ENCODE assay signal across 10 cellular contexts in the genomic region with DNA sequence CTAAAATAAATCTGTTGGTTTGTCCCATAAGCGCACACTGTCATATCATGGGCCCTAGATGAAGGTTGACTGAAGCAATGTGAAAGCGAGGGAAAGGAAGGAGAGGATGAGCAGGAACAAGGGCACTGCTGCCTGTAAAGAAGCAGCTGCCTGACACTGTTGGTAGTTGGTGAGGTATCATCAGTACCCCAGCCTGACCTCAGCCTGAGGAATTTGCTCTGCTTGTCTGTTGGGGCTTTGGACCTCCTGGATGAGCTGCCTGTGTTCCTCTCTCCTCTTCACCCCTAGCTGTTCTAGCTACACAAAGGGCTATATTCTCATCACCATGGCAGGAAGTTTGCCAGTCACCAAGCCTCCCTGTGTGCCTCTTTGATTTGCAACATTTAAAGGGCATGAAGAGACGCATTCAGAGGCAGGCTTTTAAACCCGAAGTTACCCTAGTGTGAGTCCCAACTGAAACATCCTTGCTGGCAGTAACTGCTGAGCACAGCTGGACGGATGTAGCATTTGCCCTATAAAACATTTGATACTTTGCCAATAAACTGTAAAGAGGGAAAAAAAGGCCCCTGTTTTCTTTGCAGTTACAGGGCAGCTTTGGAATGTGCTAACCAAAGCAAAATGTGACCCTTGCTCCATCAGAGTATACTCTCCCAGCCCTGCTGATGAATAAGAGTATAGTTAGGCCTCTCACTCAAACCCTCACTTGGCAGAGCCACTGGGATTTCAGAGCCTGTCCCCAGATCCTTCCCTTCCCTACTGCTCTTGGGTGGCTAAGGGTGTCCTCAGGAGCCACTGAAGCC. TPM values are rescaled to one million over a fixed set of nuclear protein-coding genes. Genes with fewer than 3 reads are reported as not detected.
DNase-seq lines count a peak whose midpoint lies in the region; ATAC-seq, FAIRE-seq and TF ChIP-seq lines count a peak whose summit lies in the region.
"Had no signal": no experiment of that assay in that cellular context is flagged by ENCODE, and none has a peak within 500 bp of the region (broad histone marks: within the 10 kb centered on the region; RNA-seq: fewer than 3 reads in every experiment).

No MANE protein-coding gene starts in this region.

- TF ChIP-seq CTCF in bronchial epithelial cell (IDR thresholded peaks at IDR 0.05; ENCODE audit: insufficient read depth, low read length, severe bottlenecking) (no peak), right lobe of liver (IDR thresholded peaks at IDR 0.05) (no peak), suprapubic skin (IDR thresholded peaks at IDR 0.05) (no peak)

- no peak overlapping the region for H3K27ac ChIP-seq in right lobe of liver
- peak overlapping the region; percentile 13 for H3K27ac ChIP-seq in suprapubic skin
- H3K27ac ChIP-seq: neutrophil had no signal

- intact Hi-C loops in right lobe of liver (cut with DNase I), result no loop called here

- no peak overlapping the region for H3K4me3 ChIP-seq in bronchial epithelial cell (ENCODE audit: low read depth, low read length)
- H3K4me3 ChIP-seq in right lobe of liver, result no peak overlapping the region
- no peak overlapping the region for H3K4me3 ChIP-seq in suprapubic skin
- H3K4me3 ChIP-seq in HAP-1, result no peak overlapping the region

- no peaks in the 10 kb centered on the region for H3K4me1 ChIP-seq in right lobe of liver
- peaks cover 5% of the 10 kb centered on the region for H3K4me1 ChIP-seq in suprapubic skin
- H3K4me1 ChIP-seq in HAP-1, result no peaks in the 10 kb centered on the region

- 52% methylated on average over 4 of the region's 5 CpGs for WGBS in right lobe of liver (ENCODE audit: insufficient coverage, low coverage, low lambda C conversion rate, missing lambda C conversion rate)
- WGBS in suprapubic skin, result 45% methylated on average over 5 of the region's 5 CpGs

- no peaks in the 10 kb centered on the region for H3K9me3 ChIP-seq in right lobe of liver
- no peaks in the 10 kb centered on the region for H3K9me3 ChIP-seq in suprapubic skin
- H3K9me3 ChIP-seq in HAP-1, result no peaks in the 10 kb centered on the region
- H3K9me3 ChIP-seq: neutrophil had no signal

- FAIRE-seq in bronchial epithelial cell (lab: Jason Lieb, UNC), result no peak

- in situ Hi-C loops in HAP-1 (cut with MboI; ENCODE audit: low sequenced_read_pairs), result no loop called here

- peak; percentile 48 to 73 (median 55) for ATAC-seq in right lobe of liver
- ATAC-seq in HG02571 (IDR thresholded peaks at IDR 0.05; ENCODE audit: unreplicated experiment), result no peak
- ATAC-seq in HG03342 (IDR thresholded peaks at IDR 0.05; ENCODE audit: unreplicated experiment), result no peak

- TF ChIP-seq EP300 in suprapubic skin (IDR thresholded peaks at IDR 0.05), result no peak

- H3K36me3 ChIP-seq in bronchial epithelial cell (ENCODE audit: control insufficient read depth, insufficient read depth, low read length) (no peaks in the 10 kb centered on the region), right lobe of liver (no peaks in the 10 kb centered on the region), suprapubic skin (no peaks in the 10 kb centered on the region), HAP-1 (replicated peaks) (no peaks in the 10 kb centered on the region)
- H3K36me3 ChIP-seq: neutrophil had no signal

- TF ChIP-seq POLR2A in right lobe of liver (IDR thresholded peaks at IDR 0.05) (no peak), suprapubic skin (IDR thresholded peaks at IDR 0.05) (no peak)

- H3K27me3 ChIP-seq in bronchial epithelial cell (ENCODE audit: control insufficient read depth, insufficient read depth, low read length) (no peaks in the 10 kb centered on the region), right lobe of liver (no peaks in the 10 kb centered on the region), suprapubic skin (no peaks in the 10 kb centered on the region), HAP-1 (ENCODE audit: low read depth) (no peaks in the 10 kb centered on the region)
- H3K27me3 ChIP-seq: neutrophil had no signal

- DNase-seq in HS-5 (ENCODE audit: low read depth) (peak; percentile 61), bronchial epithelial cell (ENCODE audit: low read depth) (peak; percentile 60), right lobe of liver (no peak), suprapubic skin (ENCODE audit: low spot score in 2 of 2) (no peak), HAP-1 (ENCODE audit: low spot score in 2 of 2) (no peak), COLO668 (lab: John Stamatoyannopoulos, UW; ENCODE audit: unreplicated experiment) (no peak)
- DNase-seq: NCI-H1436 had no signal

RNA-seq across cellular contexts. Expression of gene SPATA6, which starts 22.2 kb away (rescaled TPM):
- total RNA-seq in bronchial epithelial cell (0.79 and 2.0 TPM in 2 replicates), right lobe of liver (1 to 10 TPM; 2.5 to 8.4 (median 4.5) TPM), suprapubic skin (10 to 100 TPM in 2 of 4 donors, 1 to 10 TPM in 2; 7.0 to 44.2 (median 10.8) TPM)

Comparison
In these comparisons a context has a peak if more than half of its experiments do, and no peak if none do; other contexts are left out.
1. DNase-seq: peak in HS-5 (single experiment) and bronchial epithelial cell (single experiment); none in right lobe of liver (0 of 3), suprapubic skin (0 of 2), HAP-1 (0 of 2) and COLO668 (single experiment).
2. ATAC-seq: peak in right lobe of liver (4 of 4); none in HG02571 (single experiment) and HG03342 (single experiment).